ENCODE assay signal across 16 cellular contexts in the genomic region with DNA sequence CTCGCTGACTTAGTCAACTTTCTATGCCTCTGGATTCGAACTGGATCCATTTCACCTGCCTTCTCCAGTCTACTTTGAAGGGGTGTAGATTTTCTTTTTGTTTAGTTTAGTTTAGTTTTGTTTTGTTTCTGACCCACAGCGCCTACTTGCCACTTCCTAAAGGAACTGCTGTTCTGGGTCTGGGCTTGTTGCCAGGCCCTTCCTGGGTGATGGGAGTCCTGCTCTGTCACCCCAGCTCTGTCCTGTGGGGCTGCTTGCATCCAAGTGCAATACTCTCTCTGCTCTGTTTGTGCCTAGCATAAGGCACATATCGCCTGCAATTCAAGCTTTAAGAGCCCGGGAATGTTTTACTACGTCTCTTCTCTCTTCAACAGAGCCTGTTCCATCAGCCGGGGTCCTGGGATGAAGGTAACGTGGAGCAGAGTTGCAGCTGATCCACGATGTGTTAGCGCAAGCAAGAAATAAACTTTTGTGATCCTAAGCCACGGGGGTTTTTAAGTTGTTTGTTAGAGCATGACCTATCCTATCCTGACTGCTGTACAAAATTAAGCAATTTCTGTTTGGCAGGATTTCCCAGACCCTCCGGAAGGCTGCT. TPM values are rescaled to one million over a fixed set of nuclear protein-coding genes. Genes with fewer than 3 reads are reported as not detected.
DNase-seq lines count a peak whose midpoint lies in the region; ATAC-seq and TF ChIP-seq lines count a peak whose summit lies in the region.
"Had no signal": no experiment of that assay in that cellular context is flagged by ENCODE, and none has a peak within 500 bp of the region (broad histone marks: within the 10 kb centered on the region; RNA-seq: fewer than 3 reads in every experiment).

No MANE protein-coding gene starts in this region.

- peaks cover 6% of the 10 kb centered on the region for H3K9me3 Mint-ChIP-seq in activated CD4-positive, alpha-beta T cell treated with anti-CD3 and anti-CD28 coated beads, Interleukin-2, amount 10 ng/mL, durations not matched to agents 24 days and 14 days
- peaks cover 2% of the 10 kb centered on the region for H3K9me3 Mint-ChIP-seq in activated CD4-positive, alpha-beta T cell treated with anti-CD3 and anti-CD28 coated beads for 36 hours (ENCODE audit: low read depth)
- H3K9me3 Mint-ChIP-seq in stimulated activated memory B cell treated with anti-CD40 and anti-IgM and Interleukin-4, amounts not matched to agents 10 μg/mL and 1 μg/mL and 100 μg/mL, for 72 hours: peaks cover 5% of the 10 kb centered on the region
- H3K9me3 Mint-ChIP-seq: activated B cell treated with CpG ODN at 0.5 μM for 24 hours; CD8-positive, alpha-beta memory T cell had no signal

- H3K27me3 Mint-ChIP-seq in activated CD4-positive, alpha-beta T cell treated with anti-CD3 and anti-CD28 coated beads, Interleukin-2, amount 10 ng/mL, durations not matched to agents 24 days and 14 days: no peaks in the 10 kb centered on the region
- H3K27me3 Mint-ChIP-seq in activated CD4-positive, alpha-beta T cell treated with anti-CD3 and anti-CD28 coated beads for 36 hours: no peaks in the 10 kb centered on the region
- no peaks in the 10 kb centered on the region for H3K27me3 Mint-ChIP-seq in stimulated activated memory B cell treated with anti-CD40 and anti-IgM and Interleukin-4, amounts not matched to agents 10 μg/mL and 1 μg/mL and 100 μg/mL, for 72 hours
- H3K27me3 Mint-ChIP-seq: activated B cell treated with CpG ODN at 0.5 μM for 24 hours, naive B cell had no signal

- no peak for DNase-seq in activated CD4-positive, alpha-beta T cell treated with anti-CD3 and anti-CD28 coated beads, Interleukin-2, amount 10 ng/mL, durations not matched to agents 24 days and 14 days
- DNase-seq in activated CD4-positive, alpha-beta T cell treated with anti-CD3 and anti-CD28 coated beads for 36 hours: no peak
- DNase-seq in SJCRH30: peak; percentile 64 to 68
- peak; percentile 51 for DNase-seq in choroid plexus epithelial cell (ENCODE audit: low read depth)
- no peak for DNase-seq in NCI-H2081 (lab: John Stamatoyannopoulos, UW)
- DNase-seq in ureter (ENCODE audit: low spot score): no peak
- DNase-seq: activated B cell treated with CpG ODN at 0.5 μM for 24 hours; CD8-positive, alpha-beta memory T cell; naive B cell; NCI-H510A treated with DMSO at 0.1 percent for 48 hours; T-helper 1 cell; trophoblast cell had no signal

- peaks cover 9% of the 10 kb centered on the region for H3K4me1 ChIP-seq in SJCRH30

- no peak for TF ChIP-seq CTCF in choroid plexus epithelial cell (conservative IDR thresholded peaks at IDR 0.05; ENCODE audit: low read depth, low read length)

- ATAC-seq in activated CD4-positive, alpha-beta T cell treated with anti-CD3 and anti-CD28 coated beads for 36 hours: no peak
- no peak for ATAC-seq in stimulated activated memory B cell treated with anti-CD40 and anti-IgM and Interleukin-4, amounts not matched to agents 10 μg/mL and 1 μg/mL and 100 μg/mL, for 72 hours
- ATAC-seq in GM19351 (IDR thresholded peaks at IDR 0.05; ENCODE audit: unreplicated experiment): no peak
- ATAC-seq: left lobe of liver had no signal

- H3K27ac Mint-ChIP-seq in activated CD4-positive, alpha-beta T cell treated with anti-CD3 and anti-CD28 coated beads, Interleukin-2, amount 10 ng/mL, durations not matched to agents 24 days and 14 days: peak overlapping the region; percentile 25
- H3K27ac Mint-ChIP-seq in activated CD4-positive, alpha-beta T cell treated with anti-CD3 and anti-CD28 coated beads for 36 hours: no peak overlapping the region
- peak overlapping the region; percentile 48 for H3K27ac Mint-ChIP-seq in stimulated activated memory B cell treated with anti-CD40 and anti-IgM and Interleukin-4, amounts not matched to agents 10 μg/mL and 1 μg/mL and 100 μg/mL, for 72 hours
- H3K27ac Mint-ChIP-seq: activated B cell treated with CpG ODN at 0.5 μM for 24 hours had no signal

- no peak overlapping the region for H3K4me3 Mint-ChIP-seq in activated CD4-positive, alpha-beta T cell treated with anti-CD3 and anti-CD28 coated beads, Interleukin-2, amount 10 ng/mL, durations not matched to agents 24 days and 14 days
- H3K4me3 Mint-ChIP-seq in activated CD4-positive, alpha-beta T cell treated with anti-CD3 and anti-CD28 coated beads for 36 hours: no peak overlapping the region
- H3K4me3 Mint-ChIP-seq in stimulated activated memory B cell treated with anti-CD40 and anti-IgM and Interleukin-4, amounts not matched to agents 10 μg/mL and 1 μg/mL and 100 μg/mL, for 72 hours: no peak overlapping the region
- H3K4me3 Mint-ChIP-seq: activated B cell treated with CpG ODN at 0.5 μM for 24 hours had no signal

- CTCF ChIA-PET in activated CD4-positive, alpha-beta T cell treated with anti-CD3 and anti-CD28 coated beads for 36 hours (lab: Charles Lee): no interaction called here

- H3K36me3 Mint-ChIP-seq in activated CD4-positive, alpha-beta T cell treated with anti-CD3 and anti-CD28 coated beads, Interleukin-2, amount 10 ng/mL, durations not matched to agents 24 days and 14 days (ENCODE audit: low read depth): no peaks in the 10 kb centered on the region
- no peaks in the 10 kb centered on the region for H3K36me3 Mint-ChIP-seq in activated CD4-positive, alpha-beta T cell treated with anti-CD3 and anti-CD28 coated beads for 36 hours (ENCODE audit: low read depth)
- H3K36me3 Mint-ChIP-seq in stimulated activated memory B cell treated with anti-CD40 and anti-IgM and Interleukin-4, amounts not matched to agents 10 μg/mL and 1 μg/mL and 100 μg/mL, for 72 hours: no peaks in the 10 kb centered on the region
- H3K36me3 Mint-ChIP-seq: naive B cell had no signal

- peaks cover 37% of the 10 kb centered on the region for H3K4me1 Mint-ChIP-seq in activated CD4-positive, alpha-beta T cell treated with anti-CD3 and anti-CD28 coated beads, Interleukin-2, amount 10 ng/mL, durations not matched to agents 24 days and 14 days
- peaks cover 55% of the 10 kb centered on the region for H3K4me1 Mint-ChIP-seq in activated CD4-positive, alpha-beta T cell treated with anti-CD3 and anti-CD28 coated beads for 36 hours
- H3K4me1 Mint-ChIP-seq in stimulated activated memory B cell treated with anti-CD40 and anti-IgM and Interleukin-4, amounts not matched to agents 10 μg/mL and 1 μg/mL and 100 μg/mL, for 72 hours: peaks cover 52% of the 10 kb centered on the region

- H3K4me3 ChIP-seq in SJCRH30 (no peak overlapping the region), choroid plexus epithelial cell (ENCODE audit: low read depth, low read length) (no peak overlapping the region)

- no peaks in the 10 kb centered on the region for H3K36me3 ChIP-seq in SJCRH30

- POLR2A ChIA-PET in activated CD4-positive, alpha-beta T cell treated with anti-CD3 and anti-CD28 coated beads for 36 hours (lab: Charles Lee): no interaction called here

- no peaks in the 10 kb centered on the region for H3K9me3 ChIP-seq in SJCRH30 (replicated peaks)

- intact Hi-C loops in activated CD4-positive, alpha-beta T cell treated with anti-CD3 and anti-CD28 coated beads, Interleukin-2, amount 10 ng/mL, durations not matched to agents 24 days and 14 days (cut with micrococcal nuclease): no loop called here
- intact Hi-C loops in activated CD4-positive, alpha-beta T cell treated with anti-CD3 and anti-CD28 coated beads for 36 hours (cut with DNase I, micrococcal nuclease): loop anchor here in 1 of 2 experiments (2.0 kb wide), 1 partner anchor 13 kb away; no protein-coding TSS in a partner anchor

- H3K27ac ChIP-seq in SJCRH30: no peak overlapping the region

- no peaks in the 10 kb centered on the region for H3K27me3 ChIP-seq in SJCRH30

RNA-seq across cellular contexts. Expression of a gene that starts 30.8 kb away (rescaled TPM):
- 183 and 187 TPM in 2 replicates for total RNA-seq in activated CD4-positive, alpha-beta T cell treated with anti-CD3 and anti-CD28 coated beads, Interleukin-2, amount 10 ng/mL, durations not matched to agents 24 days and 14 days
- 10 to 100 TPM; 44.8 to 51.0 TPM for total RNA-seq in activated CD4-positive, alpha-beta T cell treated with anti-CD3 and anti-CD28 coated beads for 36 hours
- total RNA-seq in SJCRH30 (2014; rRNA removed; shearing (Covaris generic)): 4.7 and 5.2 TPM in 2 replicates
- 4.9 TPM for total RNA-seq in ureter
- total RNA-seq: A172 had no signal

Comparison
In these comparisons a context has a peak if more than half of its experiments do, and no peak if none do; other contexts are left out.
1. DNase-seq: peak in SJCRH30 (2 of 2) and choroid plexus epithelial cell (single experiment); none in activated CD4-positive, alpha-beta T cell treated with anti-CD3 and anti-CD28 coated beads, Interleukin-2, amount 10 ng/mL, durations not matched to agents 24 days and 14 days (single experiment), activated CD4-positive, alpha-beta T cell treated with anti-CD3 and anti-CD28 coated beads for 36 hours (single experiment), NCI-H2081 (0 of 2) and ureter (single experiment).